19 cellular contexts compared by ENCODE assay signal in the genomic region with DNA sequence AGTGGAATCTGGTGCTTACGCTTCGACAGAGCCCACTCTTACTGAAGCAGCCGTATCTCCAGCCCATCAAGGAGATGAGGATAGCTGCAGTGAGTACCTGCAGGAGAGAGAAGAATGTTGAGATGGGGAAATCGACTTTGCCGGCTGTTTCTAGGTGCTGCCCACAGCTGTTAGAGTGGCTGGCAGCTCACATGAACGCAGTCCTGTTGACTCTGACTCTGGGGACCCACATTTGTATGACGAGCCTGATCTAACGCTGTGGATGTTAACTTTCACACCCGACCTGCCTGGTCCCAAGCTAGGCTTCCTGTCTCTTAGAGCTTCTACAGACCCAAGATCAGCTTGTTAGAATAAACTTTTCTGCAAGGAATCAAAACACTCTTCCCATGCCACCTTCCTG. TPM values are rescaled to one million over a fixed set of nuclear protein-coding genes. Genes with fewer than 3 reads are reported as not detected.
A peak's percentile ranks its signal among the peaks of the same experiment; 100 is the strongest.
DNase-seq lines count a peak whose midpoint lies in the region; ATAC-seq, FAIRE-seq and TF ChIP-seq lines count a peak whose summit lies in the region.
"Had no signal": no experiment of that assay in that cellular context is flagged by ENCODE, and none has a peak within 500 bp of the region (broad histone marks: within the 10 kb centered on the region; RNA-seq: fewer than 3 reads in every experiment).

No MANE protein-coding gene starts in this region.

- H3K36me3 Mint-ChIP-seq in immature natural killer cell: peaks cover 0 to 9% (median 0%) of the 10 kb centered on the region in 3 donors
- H3K36me3 Mint-ChIP-seq in activated T-helper 2 cell treated with anti-CD3 and anti-CD28 coated beads, Interferon-gamma antibody, Interleukin-2, Interleukin-4, amounts not matched to agents 10 μg/mL and 5 μg/mL and 100 μg/mL, durations not matched to agents 14 hours and 24 hours and 36 hours (ENCODE audit: low read depth): no peaks in the 10 kb centered on the region

- CTCF ChIA-PET in HepG2 (lab: Yijun Ruan, JAX; ENCODE audit: low intra/inter-chr PET ratio, low total read pairs): no interaction called here

- no peaks in the 10 kb centered on the region; a peak in 1 of 5 replicates for H3K36me3 ChIP-seq in HepG2 (replicated peaks in 1 of 2; ENCODE audit: control insufficient read depth in 1 of 2, insufficient read depth in 2 of 2, low read length in 2 of 2)
- H3K36me3 ChIP-seq in right lobe of liver: no peaks in the 10 kb centered on the region
- H3K36me3 ChIP-seq in neuronal stem cell (replicated peaks in 1 of 2; ENCODE audit: control insufficient read depth in 2 of 2, insufficient read depth in 2 of 2, low read length in 2 of 2): no peaks in the 10 kb centered on the region
- H3K36me3 ChIP-seq: BLaER1 treated with 17β-estradiol and CSF1 and Interleukin-3, amounts not matched to agents 10 nM and 100 nM; HAP-1 had no signal

- H3K4ac ChIP-seq in neuronal stem cell (ENCODE audit: low read length): no peak overlapping the region

- H3K9me3 ChIP-seq in HepG2 (ENCODE audit: low read length): no peaks in the 10 kb centered on the region
- no peaks in the 10 kb centered on the region for H3K9me3 ChIP-seq in right lobe of liver
- H3K9me3 ChIP-seq in neuronal stem cell (replicated peaks in 1 of 2; ENCODE audit: control insufficient read depth in 2 of 2, insufficient read depth in 1 of 2, low read depth in 1 of 2, low read length in 2 of 2): no peaks in the 10 kb centered on the region
- H3K9me3 ChIP-seq: BLaER1 treated with 17β-estradiol and CSF1 and Interleukin-3, amounts not matched to agents 10 nM and 100 nM; HAP-1 had no signal

- H2AFZ ChIP-seq in HepG2 (ENCODE audit: low read length) (no peak overlapping the region), neuronal stem cell (ENCODE audit: low read length) (peak overlapping the region; percentile 57)

- no peak overlapping the region for H4K91ac ChIP-seq in neuronal stem cell (ENCODE audit: low read depth, low read length, poor library complexity)

- H3K79me1 ChIP-seq in neuronal stem cell (ENCODE audit: low read depth, low read length): no peaks in the 10 kb centered on the region

- H3K4me1 Mint-ChIP-seq in immature natural killer cell: peaks cover 0 to 6% of the 10 kb centered on the region in 2 donors
- H3K4me1 Mint-ChIP-seq in activated T-helper 2 cell treated with anti-CD3 and anti-CD28 coated beads, Interferon-gamma antibody, Interleukin-2, Interleukin-4, amounts not matched to agents 10 μg/mL and 5 μg/mL and 100 μg/mL, durations not matched to agents 14 hours and 24 hours and 36 hours (ENCODE audit: low read depth): no peaks in the 10 kb centered on the region

- no peak overlapping the region for H2BK5ac ChIP-seq in neuronal stem cell (ENCODE audit: low read length)

- no peak overlapping the region for H2BK15ac ChIP-seq in neuronal stem cell (ENCODE audit: low read length)

- no peaks in the 10 kb centered on the region for H4K20me1 ChIP-seq in HepG2 (ENCODE audit: insufficient read depth, low read length)
- H4K20me1 ChIP-seq: BLaER1 treated with 17β-estradiol and CSF1 and Interleukin-3, amounts not matched to agents 10 nM and 100 nM had no signal

- in situ Hi-C loops in HepG2 (cut with HindIII; ENCODE audit: extremely low pct_ligation_motif_present, low pct_unique_long_range_greater_than_20kb): no loop called here

- H3K4me2 ChIP-seq in HepG2 (ENCODE audit: low read depth, low read length): no peak overlapping the region
- H3K4me2 ChIP-seq in neuronal stem cell (ENCODE audit: insufficient read depth, low read length, poor library complexity, severe bottlenecking): no peak overlapping the region
- H3K4me2 ChIP-seq: BLaER1 treated with 17β-estradiol and CSF1 and Interleukin-3, amounts not matched to agents 10 nM and 100 nM had no signal

- H3K23ac ChIP-seq in neuronal stem cell (ENCODE audit: low read depth, low read length, poor library complexity): no peak overlapping the region

- no peak overlapping the region for H4K8ac ChIP-seq in neuronal stem cell (ENCODE audit: low read depth, low read length)

- H2BK12ac ChIP-seq in neuronal stem cell (ENCODE audit: low read length): no peak overlapping the region

- POLR2A ChIA-PET in HepG2 (lab: Yijun Ruan, JAX): interaction anchor here (1.0 kb wide), 1 partner anchor 9 kb away, joined by 3 read pairs; a partner anchor contains a TSS

- H3K27ac ChIP-seq in HepG2 (ENCODE audit: extremely low read length, insufficient read depth, low read length) (no peak overlapping the region), right lobe of liver (no peak overlapping the region), neuronal stem cell (replicated peaks; ENCODE audit: low read length) (no peak overlapping the region)
- H3K27ac ChIP-seq: BLaER1 treated with 17β-estradiol and CSF1 and Interleukin-3, amounts not matched to agents 10 nM and 100 nM; HL-60 had no signal

- no peak for TF ChIP-seq RAD21 in HepG2 (CRISPR knock-in tag; IDR thresholded peaks at IDR 0.05)

- no peak for TF ChIP-seq EP300 in HepG2 (IDR thresholded peaks at IDR 0.05; ENCODE audit: low read depth in 2 of 2, low read length in 2 of 2)
- no peak for TF ChIP-seq EP300 in HepG2 (CRISPR knock-in tag; IDR thresholded peaks at IDR 0.05; ENCODE audit: borderline replicate concordance)

- H3K27me3 ChIP-seq in HepG2 (ENCODE audit: control insufficient read depth in 1 of 2, insufficient read depth in 2 of 2, low read length in 2 of 2) (no peaks in the 10 kb centered on the region), right lobe of liver (no peaks in the 10 kb centered on the region), neuronal stem cell (ENCODE audit: control insufficient read depth in 3 of 3, insufficient read depth in 3 of 3, low read depth in 1 of 3, low read length in 3 of 3) (no peaks in the 10 kb centered on the region)
- H3K27me3 ChIP-seq: BLaER1 treated with 17β-estradiol and CSF1 and Interleukin-3, amounts not matched to agents 10 nM and 100 nM had no signal

- H3K14ac ChIP-seq in neuronal stem cell (ENCODE audit: low read length): no peak overlapping the region

- WGBS in HepG2 (ENCODE audit: low lambda C conversion rate): 67% methylated on average over 9 of the region's 9 CpGs
- 66% methylated on average over 5 of the region's 9 CpGs for WGBS in right lobe of liver (ENCODE audit: insufficient coverage, low coverage, low lambda C conversion rate, missing lambda C conversion rate)
- WGBS in neuronal stem cell (ENCODE audit: extremely low coverage in 2 of 2, insufficient read length in 2 of 2, insufficient replicate concordance in 1 of 2), 2 donors: no CpG with 5 or more reads among the region's 9 CpGs

- intact Hi-C loops in HepG2 (cut with micrococcal nuclease; ENCODE audit: unreplicated experiment): no loop called here
- intact Hi-C loops in right lobe of liver (cut with DNase I): no loop called here
- intact Hi-C loops in activated T-helper 2 cell treated with anti-CD3 and anti-CD28 coated beads, Interferon-gamma antibody, Interleukin-2, Interleukin-4, amounts not matched to agents 10 μg/mL and 5 μg/mL and 100 μg/mL, durations not matched to agents 14 hours and 24 hours and 36 hours (cut with micrococcal nuclease): no loop called here

- H3K27me3 Mint-ChIP-seq in immature natural killer cell (ENCODE audit: low read depth in 3 of 3): peaks cover 0 to 2% (median 0%) of the 10 kb centered on the region in 3 donors
- peaks cover 11% of the 10 kb centered on the region for H3K27me3 Mint-ChIP-seq in activated T-helper 2 cell treated with anti-CD3 and anti-CD28 coated beads, Interferon-gamma antibody, Interleukin-2, Interleukin-4, amounts not matched to agents 10 μg/mL and 5 μg/mL and 100 μg/mL, durations not matched to agents 14 hours and 24 hours and 36 hours (ENCODE audit: low read depth)
- H3K27me3 Mint-ChIP-seq: CD4-positive, alpha-beta T cell had no signal

- H3K79me2 ChIP-seq in HepG2 (ENCODE audit: insufficient read depth, low read length): no peaks in the 10 kb centered on the region

- H3K9ac ChIP-seq in HepG2 (ENCODE audit: insufficient read depth, low read depth, low read length) (no peak overlapping the region), neuronal stem cell (ENCODE audit: low read depth, low read length, poor library complexity) (no peak overlapping the region)
- H3K9ac ChIP-seq: BLaER1 treated with 17β-estradiol and CSF1 and Interleukin-3, amounts not matched to agents 10 nM and 100 nM had no signal

- no peak overlapping the region for H3K18ac ChIP-seq in neuronal stem cell (ENCODE audit: low read length)

- no peaks in the 10 kb centered on the region for H3K9me3 Mint-ChIP-seq in immature natural killer cell
- H3K9me3 Mint-ChIP-seq in activated T-helper 2 cell treated with anti-CD3 and anti-CD28 coated beads, Interferon-gamma antibody, Interleukin-2, Interleukin-4, amounts not matched to agents 10 μg/mL and 5 μg/mL and 100 μg/mL, durations not matched to agents 14 hours and 24 hours and 36 hours: no peaks in the 10 kb centered on the region
- H3K9me3 Mint-ChIP-seq: CD4-positive, alpha-beta T cell had no signal

- H3K4me1 ChIP-seq in HepG2 (ENCODE audit: insufficient read depth, low read length): no peaks in the 10 kb centered on the region
- H3K4me1 ChIP-seq in right lobe of liver: no peaks in the 10 kb centered on the region
- peaks cover 3 to 4% of the 10 kb centered on the region in 2 donors for H3K4me1 ChIP-seq in neuronal stem cell (ENCODE audit: control insufficient read depth in 2 of 2, insufficient read depth in 1 of 2, low read depth in 1 of 2, low read length in 2 of 2)

- ATAC-seq in HepG2 (peak; percentile 41), right lobe of liver (no peak), HG03439 (IDR thresholded peaks at IDR 0.05; ENCODE audit: unreplicated experiment) (no peak), HG03571 (IDR thresholded peaks at IDR 0.05; ENCODE audit: unreplicated experiment) (no peak)
- ATAC-seq: GM12878 had no signal

- TF ChIP-seq CTCF in HepG2 (CRISPR knock-in tag; IDR thresholded peaks at IDR 0.05) (no peak), right lobe of liver (IDR thresholded peaks at IDR 0.05) (no peak)

- H3K4me3 Mint-ChIP-seq in immature natural killer cell: peak overlapping the region in 2 of 5 donors; percentile 10 to 17
- no peak overlapping the region for H3K4me3 Mint-ChIP-seq in activated T-helper 2 cell treated with anti-CD3 and anti-CD28 coated beads, Interferon-gamma antibody, Interleukin-2, Interleukin-4, amounts not matched to agents 10 μg/mL and 5 μg/mL and 100 μg/mL, durations not matched to agents 14 hours and 24 hours and 36 hours (ENCODE audit: low read depth)
- H3K4me3 Mint-ChIP-seq: CD4-positive, alpha-beta T cell had no signal

- H3K4me3 ChIP-seq in HepG2 (replicated peaks in 1 of 3; ENCODE audit: insufficient read depth in 1 of 3, low read depth in 2 of 3, low read length in 3 of 3) (no peak overlapping the region), right lobe of liver (no peak overlapping the region), neuronal stem cell (ENCODE audit: low read length in 2 of 2) (no peak overlapping the region)
- H3K4me3 ChIP-seq: BLaER1 treated with 17β-estradiol and CSF1 and Interleukin-3, amounts not matched to agents 10 nM and 100 nM; GM12878; HAP-1 had no signal

- TF ChIP-seq POLR2A in HepG2 (IDR thresholded peaks at IDR 0.05; ENCODE audit: insufficient read depth in 1 of 2, low read depth in 2 of 2, low read length in 2 of 2) (no peak), right lobe of liver (IDR thresholded peaks at IDR 0.05) (no peak)

- DNase-seq in HepG2 (ENCODE audit: low spot score) (no peak), right lobe of liver (no peak), immature natural killer cell (peak in 2 of 3 donors; percentile 13 to 43), neuronal stem cell (ENCODE audit: low spot score) (no peak)
- no peak for DNase-seq in activated T-helper 2 cell treated with anti-CD3 and anti-CD28 coated beads, Interferon-gamma antibody, Interleukin-2, Interleukin-4, amounts not matched to agents 10 μg/mL and 5 μg/mL and 100 μg/mL, durations not matched to agents 14 hours and 24 hours and 36 hours (ENCODE audit: low spot score)
- DNase-seq: 8988T; AML-193; CD4-positive, alpha-beta T cell; DMS79; GOT3; KBM-7 had no signal

- no peak for FAIRE-seq in HepG2 (lab: Jason Lieb, UNC)
- FAIRE-seq: GM12878, GM18507 had no signal

- BruUV-seq in HepG2 (replicated peaks; lab: Mats Ljungman, UMichigan): no TSS peak

- H2BK120ac ChIP-seq in neuronal stem cell (ENCODE audit: low read depth, low read length): peak overlapping the region; percentile 47

- no peak overlapping the region for H2AK5ac ChIP-seq in neuronal stem cell (ENCODE audit: low read depth, low read length)

- H3K27ac Mint-ChIP-seq in immature natural killer cell: peak overlapping the region; percentile 16 to 92 (median 78)
- no peak overlapping the region for H3K27ac Mint-ChIP-seq in activated T-helper 2 cell treated with anti-CD3 and anti-CD28 coated beads, Interferon-gamma antibody, Interleukin-2, Interleukin-4, amounts not matched to agents 10 μg/mL and 5 μg/mL and 100 μg/mL, durations not matched to agents 14 hours and 24 hours and 36 hours
- H3K27ac Mint-ChIP-seq: CD4-positive, alpha-beta T cell had no signal

RNA-seq across cellular contexts. Expression of a gene that starts 8.9 kb away (rescaled TPM):
- 7.0 and 11.2 TPM in 2 replicates for total RNA-seq in HepG2 (2016; rRNA removed; fragmentation: Illumina TruSeq; extraction: Trizol)
- 4.9 and 5.3 TPM in 2 replicates for total RNA-seq in HepG2 (2016; cell fraction: cytosol; rRNA removed; fragmentation: Illumina TruSeq; extraction: Trizol; ENCODE audit: low read depth)
- total RNA-seq in HepG2 (2016; cell fraction: insoluble cytoplasmic fraction; rRNA removed; fragmentation: Illumina TruSeq; extraction: Trizol): 8.3 and 10.2 TPM in 2 replicates
- total RNA-seq in HepG2 (2016; cell fraction: membrane; rRNA removed; fragmentation: Illumina TruSeq; extraction: Trizol): 5.7 and 6.2 TPM in 2 replicates
- 3.8 and 3.9 TPM in 2 replicates for total RNA-seq in HepG2 (2016; cell fraction: nucleus; rRNA removed; fragmentation: Illumina TruSeq; extraction: Trizol)
- polyA plus RNA-seq in HepG2 (2011; rRNA removed): 4.0 and 4.3 TPM in 2 replicates
- polyA plus RNA-seq in HepG2 (2011; cell fraction: cytosol; rRNA removed): 5.1 and 5.3 TPM in 2 replicates
- 1.4 and 1.5 TPM in 2 replicates for polyA plus RNA-seq in HepG2 (2011; cell fraction: nucleus; rRNA removed)
- polyA plus RNA-seq in HepG2 (2012): 2.9 and 5.9 TPM in 2 replicates
- polyA plus RNA-seq in HepG2 (2016; cell fraction: cytosol; fragmentation: Illumina TruSeq; extraction: Trizol; ENCODE audit: low read depth): 7.3 and 11.4 TPM in 2 replicates
- polyA plus RNA-seq in HepG2 (2016; cell fraction: insoluble cytoplasmic fraction; fragmentation: Illumina TruSeq; extraction: Trizol; ENCODE audit: low read depth): 12.5 and 14.4 TPM in 2 replicates
- 5.9 and 8.0 TPM in 2 replicates for polyA plus RNA-seq in HepG2 (2016; cell fraction: membrane; fragmentation: Illumina TruSeq; extraction: Trizol; ENCODE audit: low read depth)
- polyA plus RNA-seq in HepG2 (2016; cell fraction: nucleus; fragmentation: Illumina TruSeq; extraction: Trizol; ENCODE audit: insufficient read depth, low read depth): 6.1 and 6.5 TPM in 2 replicates
- polyA minus RNA-seq in HepG2 (2011; rRNA and poly(A)+ RNA removed; ENCODE audit: low replicate concordance): 0.82 and 2.6 TPM in 2 replicates
- not detected in 2 replicates for polyA minus RNA-seq in HepG2 (2011; cell fraction: cytosol; rRNA and poly(A)+ RNA removed)
- polyA minus RNA-seq in HepG2 (2011; cell fraction: nucleus; rRNA and poly(A)+ RNA removed): 1.7 and 3.4 TPM in 2 replicates
- 1 to 10 TPM in 3 of 6 experiments, under 1 TPM in 1, not detected in 2; 0.62 to 2.6 (median 1.4) TPM for total RNA-seq in right lobe of liver
- polyA plus RNA-seq in immature natural killer cell: 10 to 100 TPM; 15.6 to 17.8 (median 16.8) TPM
- polyA plus RNA-seq in neuronal stem cell (2013, experiment 1 of 2): 94.4 TPM
- polyA plus RNA-seq in neuronal stem cell (2013, experiment 2 of 2): 92.9 TPM
- total RNA-seq in activated T-helper 2 cell treated with anti-CD3 and anti-CD28 coated beads, Interferon-gamma antibody, Interleukin-2, Interleukin-4, amounts not matched to agents 10 μg/mL and 5 μg/mL and 100 μg/mL, durations not matched to agents 14 hours and 24 hours and 36 hours: 10.9 and 12.3 TPM in 2 replicates

RNA-seq across cellular contexts. Expression of a gene that starts 11.3 kb away (rescaled TPM):
- total RNA-seq in HepG2 (2016; rRNA removed; fragmentation: Illumina TruSeq; extraction: Trizol) (not detected in 2 replicates), right lobe of liver (1 to 10 TPM in 1 of 6 experiments, under 1 TPM in 1, not detected in 4; 0.59 to 1.7 TPM)
- total RNA-seq in HepG2 (2016; cell fraction: cytosol; rRNA removed; fragmentation: Illumina TruSeq; extraction: Trizol; ENCODE audit: low read depth): not detected in 2 replicates
- total RNA-seq in HepG2 (2016; cell fraction: insoluble cytoplasmic fraction; rRNA removed; fragmentation: Illumina TruSeq; extraction: Trizol): not detected in 2 replicates
- not detected in 2 replicates for total RNA-seq in HepG2 (2016; cell fraction: membrane; rRNA removed; fragmentation: Illumina TruSeq; extraction: Trizol)
- not detected in 2 replicates for total RNA-seq in HepG2 (2016; cell fraction: nucleus; rRNA removed; fragmentation: Illumina TruSeq; extraction: Trizol)
- polyA plus RNA-seq in HepG2 (2011; rRNA removed) (0.05 and 0.36 TPM in 2 replicates), immature natural killer cell (10 to 100 TPM in 1 of 3 donors, 1 to 10 TPM in 1, under 1 TPM in 1; 0.84 to 10.5 (median 5.1) TPM)
- 0.08 and 0.17 TPM in 2 replicates for polyA plus RNA-seq in HepG2 (2011; cell fraction: cytosol; rRNA removed)
- 0.47 and 0.83 TPM in 2 replicates for polyA plus RNA-seq in HepG2 (2011; cell fraction: nucleus; rRNA removed)
- polyA plus RNA-seq in HepG2 (2012): not detected in 2 replicates
- not detected in 2 replicates for polyA plus RNA-seq in HepG2 (2016; cell fraction: cytosol; fragmentation: Illumina TruSeq; extraction: Trizol; ENCODE audit: low read depth)
- not detected in 2 replicates for polyA plus RNA-seq in HepG2 (2016; cell fraction: insoluble cytoplasmic fraction; fragmentation: Illumina TruSeq; extraction: Trizol; ENCODE audit: low read depth)
- polyA plus RNA-seq in HepG2 (2016; cell fraction: membrane; fragmentation: Illumina TruSeq; extraction: Trizol; ENCODE audit: low read depth): not detected in 2 replicates
- polyA plus RNA-seq in HepG2 (2016; cell fraction: nucleus; fragmentation: Illumina TruSeq; extraction: Trizol; ENCODE audit: insufficient read depth, low read depth): not detected in 2 replicates
- polyA minus RNA-seq in HepG2 (2011; rRNA and poly(A)+ RNA removed; ENCODE audit: low replicate concordance): 0.66 and 5.5 TPM in 2 replicates
- not detected in 2 replicates for polyA minus RNA-seq in HepG2 (2011; cell fraction: cytosol; rRNA and poly(A)+ RNA removed)
- polyA minus RNA-seq in HepG2 (2011; cell fraction: nucleus; rRNA and poly(A)+ RNA removed): 0.62 TPM in 1 of 2 replicates, not detected in the other
- not detected for polyA plus RNA-seq in neuronal stem cell (2013, experiment 1 of 2)
- polyA plus RNA-seq in neuronal stem cell (2013, experiment 2 of 2): not detected
- not detected in 2 replicates for total RNA-seq in activated T-helper 2 cell treated with anti-CD3 and anti-CD28 coated beads, Interferon-gamma antibody, Interleukin-2, Interleukin-4, amounts not matched to agents 10 μg/mL and 5 μg/mL and 100 μg/mL, durations not matched to agents 14 hours and 24 hours and 36 hours
- total RNA-seq: CD4-positive, alpha-beta T cell; G401; GM12878 had no signal

RNA-seq across cellular contexts. Expression of a gene that starts 39.4 kb away (rescaled TPM):
- total RNA-seq in HepG2 (2016; rRNA removed; fragmentation: Illumina TruSeq; extraction: Trizol) (45.3 and 53.2 TPM in 2 replicates), right lobe of liver (10 to 100 TPM; 20.8 to 43.2 (median 28.8) TPM)
- 13.8 and 14.6 TPM in 2 replicates for total RNA-seq in HepG2 (2016; cell fraction: cytosol; rRNA removed; fragmentation: Illumina TruSeq; extraction: Trizol; ENCODE audit: low read depth)
- total RNA-seq in HepG2 (2016; cell fraction: insoluble cytoplasmic fraction; rRNA removed; fragmentation: Illumina TruSeq; extraction: Trizol): 46.3 and 55.2 TPM in 2 replicates
- total RNA-seq in HepG2 (2016; cell fraction: membrane; rRNA removed; fragmentation: Illumina TruSeq; extraction: Trizol): 13.3 and 14.5 TPM in 2 replicates
- total RNA-seq in HepG2 (2016; cell fraction: nucleus; rRNA removed; fragmentation: Illumina TruSeq; extraction: Trizol): 47.1 and 49.4 TPM in 2 replicates
- polyA plus RNA-seq in HepG2 (2011; rRNA removed) (26.4 and 28.5 TPM in 2 replicates), immature natural killer cell (10 to 100 TPM; 19.4 to 38.3 (median 32.0) TPM)
- 16.4 and 21.4 TPM in 2 replicates for polyA plus RNA-seq in HepG2 (2011; cell fraction: cytosol; rRNA removed)
- 62.7 and 74.7 TPM in 2 replicates for polyA plus RNA-seq in HepG2 (2011; cell fraction: nucleus; rRNA removed)
- 25.2 and 26.1 TPM in 2 replicates for polyA plus RNA-seq in HepG2 (2012)
- polyA plus RNA-seq in HepG2 (2016; cell fraction: cytosol; fragmentation: Illumina TruSeq; extraction: Trizol; ENCODE audit: low read depth): 3.8 and 4.3 TPM in 2 replicates
- polyA plus RNA-seq in HepG2 (2016; cell fraction: insoluble cytoplasmic fraction; fragmentation: Illumina TruSeq; extraction: Trizol; ENCODE audit: low read depth): 44.0 and 44.3 TPM in 2 replicates
- polyA plus RNA-seq in HepG2 (2016; cell fraction: membrane; fragmentation: Illumina TruSeq; extraction: Trizol; ENCODE audit: low read depth): 5.2 and 5.6 TPM in 2 replicates
- polyA plus RNA-seq in HepG2 (2016; cell fraction: nucleus; fragmentation: Illumina TruSeq; extraction: Trizol; ENCODE audit: insufficient read depth, low read depth): 61.7 and 67.8 TPM in 2 replicates
- 104 and 131 TPM in 2 replicates for polyA minus RNA-seq in HepG2 (2011; rRNA and poly(A)+ RNA removed; ENCODE audit: low replicate concordance)
- polyA minus RNA-seq in HepG2 (2011; cell fraction: cytosol; rRNA and poly(A)+ RNA removed): 27.9 and 30.3 TPM in 2 replicates
- 110 and 122 TPM in 2 replicates for polyA minus RNA-seq in HepG2 (2011; cell fraction: nucleus; rRNA and poly(A)+ RNA removed)
- polyA plus RNA-seq in neuronal stem cell (2013, experiment 1 of 2): 9.4 TPM
- polyA plus RNA-seq in neuronal stem cell (2013, experiment 2 of 2): 10.5 TPM
- 49.2 and 53.7 TPM in 2 replicates for total RNA-seq in activated T-helper 2 cell treated with anti-CD3 and anti-CD28 coated beads, Interferon-gamma antibody, Interleukin-2, Interleukin-4, amounts not matched to agents 10 μg/mL and 5 μg/mL and 100 μg/mL, durations not matched to agents 14 hours and 24 hours and 36 hours

Comparison
In these comparisons a context has a peak if more than half of its experiments do, and no peak if none do; other contexts are left out.
1. DNase-seq: peak in immature natural killer cell (2 of 3); none in HepG2 (single experiment), right lobe of liver (0 of 3), neuronal stem cell (single experiment) and activated T-helper 2 cell treated with anti-CD3 and anti-CD28 coated beads, Interferon-gamma antibody, Interleukin-2, Interleukin-4, amounts not matched to agents 10 μg/mL and 5 μg/mL and 100 μg/mL, durations not matched to agents 14 hours and 24 hours and 36 hours (single experiment).